Comparison of ENCODE assay signal across 1 cellular context in genomic region chr15:95287774-95288173, GRCh38.
TF ChIP-seq lines count a peak whose summit lies in the region.

No MANE protein-coding gene starts in this region.

TF ChIP-seq in GM23338, 12 proteins besides CTCF, POLR2A, EP300 and RAD21 (continued from another document):
- TF ChIP-seq REST (IDR thresholded peaks at IDR 0.05; ENCODE audit: unreplicated experiment) (no peak), ZNF331 (CRISPR knock-in tag; IDR thresholded peaks at IDR 0.05; ENCODE audit: low read depth) (no peak), ZNF114 (CRISPR knock-in tag; IDR thresholded peaks at IDR 0.05) (no peak), EZH2 (IDR thresholded peaks at IDR 0.05; ENCODE audit: low read depth, unreplicated experiment) (no peak)
